In genomic region chr1:19047373-19047772, GRCh38 we compare ENCODE assay signal across 21 cellular contexts.
"Had no signal": no experiment of that assay in that cellular context is flagged by ENCODE, and none has a peak within 500 bp of the region (broad histone marks: within the 10 kb centered on the region; RNA-seq: fewer than 3 reads in every experiment).

No MANE protein-coding gene starts in this region.

- FAIRE-seq: urothelium cell line had no signal

- DNase-seq: activated CD4-positive, alpha-beta memory T cell treated with anti-CD3 and anti-CD28 coated beads, Interleukin-2, amount 10 ng/mL, durations not matched to agents 7 days and 5 days; activated CD4-positive, alpha-beta T cell treated with anti-CD3 and anti-CD28 coated beads for 48 hours; activated CD4-positive, CD25-positive, alpha-beta regulatory T cell; activated CD8-positive, alpha-beta memory T cell treated with anti-CD3 and anti-CD28 coated beads, Interleukin-2, amount 10 ng/mL, durations not matched to agents 7 days and 5 days; activated naive CD4-positive, alpha-beta T cell treated with anti-CD3 and anti-CD28 coated beads, Interleukin-2, amount 50 U/mL, for 16 hours; activated T-cell treated with anti-CD3 and anti-CD28 coated beads, Interleukin-2, amount 50 U/mL, for 24 hours; cerebellar nuclear complex; effector memory CD4-positive, alpha-beta T cell; esophagus squamous epithelium; immature natural killer cell; natural killer cell; nucleus accumbens; stimulated activated CD4-positive, alpha-beta T cell treated with anti-CD3 and anti-CD28 coated beads, Interleukin-2, amount 100 ng/mL, for 24 hours; stimulated activated naive CD4-positive, alpha-beta T cell treated with Interleukin-2 at 50 U/mL for 16 hours; T1000; thyroid gland had no signal

- H3K4me3 Mint-ChIP-seq: activated CD4-positive, alpha-beta memory T cell treated with anti-CD3 and anti-CD28 coated beads, Interleukin-2, amount 10 ng/mL, durations not matched to agents 7 days and 5 days; activated CD8-positive, alpha-beta memory T cell treated with anti-CD3 and anti-CD28 coated beads, Interleukin-2, amount 10 ng/mL, durations not matched to agents 7 days and 5 days; activated T-cell treated with anti-CD3 and anti-CD28 coated beads, Interleukin-2, amount 50 U/mL, for 24 hours; dendritic cell treated with granulocyte-macrophage colony-stimulating factor and Interleukin-4, amounts not matched to agents 40 ng/mL and 50 ng/mL, for 4 days; immature natural killer cell; natural killer cell had no signal

- H3K4me1 ChIP-seq: ascending aorta had no signal

- H3K27ac Mint-ChIP-seq: activated CD4-positive, alpha-beta memory T cell treated with anti-CD3 and anti-CD28 coated beads, Interleukin-2, amount 10 ng/mL, durations not matched to agents 7 days and 5 days; activated CD8-positive, alpha-beta memory T cell treated with anti-CD3 and anti-CD28 coated beads, Interleukin-2, amount 10 ng/mL, durations not matched to agents 7 days and 5 days; activated T-cell treated with anti-CD3 and anti-CD28 coated beads, Interleukin-2, amount 50 U/mL, for 24 hours; activated T-helper 2 cell treated with anti-CD3 and anti-CD28 coated beads, Interferon-gamma antibody, Interleukin-2, Interleukin-4, amounts not matched to agents 10 μg/mL and 5 μg/mL and 100 μg/mL, durations not matched to agents 14 hours and 24 hours and 36 hours; dendritic cell treated with granulocyte-macrophage colony-stimulating factor and Interleukin-4, amounts not matched to agents 40 ng/mL and 50 ng/mL, for 4 days; immature natural killer cell; natural killer cell had no signal

- H3K27ac ChIP-seq: ascending aorta, esophagus squamous epithelium, thyroid gland had no signal

- H3K9me3 Mint-ChIP-seq: activated CD4-positive, alpha-beta memory T cell treated with anti-CD3 and anti-CD28 coated beads, Interleukin-2, amount 10 ng/mL, durations not matched to agents 7 days and 5 days; activated T-cell treated with anti-CD3 and anti-CD28 coated beads, Interleukin-2, amount 50 U/mL, for 24 hours; activated T-helper 2 cell treated with anti-CD3 and anti-CD28 coated beads, Interferon-gamma antibody, Interleukin-2, Interleukin-4, amounts not matched to agents 10 μg/mL and 5 μg/mL and 100 μg/mL, durations not matched to agents 14 hours and 24 hours and 36 hours; dendritic cell treated with granulocyte-macrophage colony-stimulating factor and Interleukin-4, amounts not matched to agents 40 ng/mL and 50 ng/mL, for 4 days; immature natural killer cell; natural killer cell had no signal

- H3K4me1 Mint-ChIP-seq: activated CD4-positive, alpha-beta memory T cell treated with anti-CD3 and anti-CD28 coated beads, Interleukin-2, amount 10 ng/mL, durations not matched to agents 7 days and 5 days had no signal

- H3K27me3 ChIP-seq: ascending aorta, thyroid gland had no signal

- H3K9me3 ChIP-seq: ascending aorta, esophagus squamous epithelium, thyroid gland had no signal

- H3K4me3 ChIP-seq: ascending aorta, esophagus squamous epithelium, lung, thyroid gland had no signal

- H3K36me3 ChIP-seq: ascending aorta, esophagus squamous epithelium, thyroid gland had no signal

- H3K36me3 Mint-ChIP-seq: activated CD8-positive, alpha-beta memory T cell treated with anti-CD3 and anti-CD28 coated beads, Interleukin-2, amount 10 ng/mL, durations not matched to agents 7 days and 5 days; immature natural killer cell; natural killer cell had no signal
